In genomic region chr2:53913721-53914120, GRCh38 we compare ENCODE assay signal across 8 cellular contexts. TPM values are rescaled to one million over a fixed set of nuclear protein-coding genes. Genes with fewer than 3 reads are reported as not detected.
DNase-seq lines count a peak whose midpoint lies in the region; ATAC-seq and TF ChIP-seq lines count a peak whose summit lies in the region.

No MANE protein-coding gene starts in this region.

- H3K9me3 ChIP-seq in KOPT-K1 (ENCODE audit: insufficient read depth, low read length, poor library complexity, severe bottlenecking) = no peaks in the 10 kb centered on the region
- no peaks in the 10 kb centered on the region for H3K9me3 ChIP-seq in suprapubic skin

- ATAC-seq in GM21528 (IDR thresholded peaks at IDR 0.05; ENCODE audit: low FRiP score, unreplicated experiment) = peak; percentile 80

- TF ChIP-seq POLR2A in suprapubic skin (IDR thresholded peaks at IDR 0.05) = no peak

- peak overlapping the region; percentile 6 for H3K27ac ChIP-seq in KOPT-K1 (ENCODE audit: low read depth, low read length, poor library complexity, severe bottlenecking)
- no peak overlapping the region for H3K27ac ChIP-seq in suprapubic skin

- no peak for TF ChIP-seq EP300 in suprapubic skin (IDR thresholded peaks at IDR 0.05)

- no peaks in the 10 kb centered on the region for H3K4me1 ChIP-seq in suprapubic skin

- H3K4me3 ChIP-seq in GM06990 (replicated peaks; ENCODE audit: low read depth, low read length) = no peak overlapping the region
- H3K4me3 ChIP-seq in cardiac fibroblast (replicated peaks in 1 of 2; ENCODE audit: low read depth in 2 of 2, low read length in 2 of 2) = no peak overlapping the region
- H3K4me3 ChIP-seq in suprapubic skin = no peak overlapping the region

- H3K36me3 ChIP-seq in GM06990 (ENCODE audit: control insufficient read depth, insufficient read depth, low read length) (peaks cover 2% of the 10 kb centered on the region), KOPT-K1 (ENCODE audit: insufficient read depth, low read length) (peaks cover 80% of the 10 kb centered on the region), suprapubic skin (peaks cover 52% of the 10 kb centered on the region)

- WGBS in suprapubic skin = 85% methylated on average over 3 of the region's 3 CpGs

- DNase-seq in GM06990 (ENCODE audit: extremely low read depth, insufficient read length) (peak; percentile 4), cardiac fibroblast (ENCODE audit: low read depth in 2 of 2) (peak; percentile 67 to 75), medulla oblongata (ENCODE audit: extremely low spot score) (no peak), suprapubic skin (ENCODE audit: low spot score in 2 of 2) (no peak), NCI-H2029 treated with DMSO at 0.1 percent for 48 hours (lab: John Stamatoyannopoulos, UW) (no peak)
- DNase-seq in stimulated activated naive CD4-positive, alpha-beta T cell treated with Interleukin-2 at 50 U/mL for 16 hours (lab: John Stamatoyannopoulos, UW) = peak; percentile 6

- no peak for TF ChIP-seq CTCF in GM06990 (IDR thresholded peaks at IDR 0.05; ENCODE audit: insufficient read depth, low read length, poor library complexity, severe bottlenecking)
- TF ChIP-seq CTCF in cardiac fibroblast (IDR thresholded peaks at IDR 0.05; ENCODE audit: low read depth, low read length) = no peak
- TF ChIP-seq CTCF in suprapubic skin (IDR thresholded peaks at IDR 0.05) = no peak

- no peaks in the 10 kb centered on the region for H3K27me3 ChIP-seq in GM06990 (replicated peaks; ENCODE audit: control insufficient read depth, insufficient read depth, low read length)
- H3K27me3 ChIP-seq in suprapubic skin = no peaks in the 10 kb centered on the region

RNA-seq across cellular contexts. Expression of gene GPR75, which starts 54.0 kb away (rescaled TPM):
- total RNA-seq in suprapubic skin = 1 to 10 TPM; 4.5 to 6.7 (median 5.0) TPM

RNA-seq across cellular contexts. Expression of gene PSME4, which starts 57.1 kb away (rescaled TPM):
- 10 to 100 TPM; 39.1 to 66.1 (median 48.5) TPM for total RNA-seq in suprapubic skin

Comparison
In these comparisons a context has a peak if more than half of its experiments do, and no peak if none do; other contexts are left out.
1. DNase-seq: peak in GM06990 (single experiment), cardiac fibroblast (2 of 2) and stimulated activated naive CD4-positive, alpha-beta T cell treated with Interleukin-2 at 50 U/mL for 16 hours (single experiment); none in medulla oblongata (single experiment), suprapubic skin (0 of 2) and NCI-H2029 treated with DMSO at 0.1 percent for 48 hours (single experiment).